In genomic region chr7:81299711-81300110, GRCh38 we compare ENCODE assay signal across 17 cellular contexts.
DNase-seq lines count a peak whose midpoint lies in the region; ATAC-seq, FAIRE-seq and TF ChIP-seq lines count a peak whose summit lies in the region.
"Had no signal": no experiment of that assay in that cellular context is flagged by ENCODE, and none has a peak within 500 bp of the region (broad histone marks: within the 10 kb centered on the region; RNA-seq: fewer than 3 reads in every experiment).

No MANE protein-coding gene starts in this region.

- in situ Hi-C loops in IMR-90 (cut with MboI; ENCODE audit: low sequenced_read_pairs): no loop called here

- H3K36me3 ChIP-seq in IMR-90 (ENCODE audit: control insufficient read depth, insufficient read depth, low read length) (no peaks in the 10 kb centered on the region), astrocyte (ENCODE audit: insufficient read depth, low read length) (no peaks in the 10 kb centered on the region), hepatocyte (replicated peaks; ENCODE audit: insufficient read depth, low read depth) (no peaks in the 10 kb centered on the region), smooth muscle cell (ENCODE audit: low read depth) (no peaks in the 10 kb centered on the region), tibial nerve (no peaks in the 10 kb centered on the region), thyroid gland (no peaks in the 10 kb centered on the region)
- H3K36me3 ChIP-seq: pancreas, Peyer's patch, thoracic aorta had no signal

- no peaks in the 10 kb centered on the region for H3K9me1 ChIP-seq in IMR-90 (ENCODE audit: insufficient read depth, low read length)

- no peak for TF ChIP-seq CTCF in IMR-90 (conservative IDR thresholded peaks at IDR 0.05; ENCODE audit: low read depth, low read length)
- TF ChIP-seq CTCF in astrocyte (IDR thresholded peaks at IDR 0.05; ENCODE audit: insufficient read depth, low read depth, low read length): no peak
- TF ChIP-seq CTCF in hepatocyte (IDR thresholded peaks at IDR 0.05; ENCODE audit: poor library complexity): no peak
- no peak for TF ChIP-seq CTCF in smooth muscle cell (IDR thresholded peaks at IDR 0.05; ENCODE audit: borderline replicate concordance, insufficient read depth, poor library complexity, severe bottlenecking)
- no peak for TF ChIP-seq CTCF in tibial nerve (IDR thresholded peaks at IDR 0.05)
- TF ChIP-seq CTCF in thyroid gland (IDR thresholded peaks at IDR 0.05): no peak

- CTCF ChIA-PET in IMR-90 (lab: Yijun Ruan, JAX): no interaction called here

- H2AFZ ChIP-seq in IMR-90 (replicated peaks; ENCODE audit: low read length, poor library complexity) (no peak overlapping the region), astrocyte (ENCODE audit: low read depth, low read length) (no peak overlapping the region), hepatocyte (no peak overlapping the region), smooth muscle cell (ENCODE audit: low read depth) (no peak overlapping the region)

- no peaks in the 10 kb centered on the region for H3F3A ChIP-seq in smooth muscle cell (ENCODE audit: low read depth)

- no peak for TF ChIP-seq RAD21 in IMR-90 (IDR thresholded peaks at IDR 0.05; ENCODE audit: low read length)

- no peak for TF ChIP-seq EP300 in tibial nerve (IDR thresholded peaks at IDR 0.05)

- H2BK15ac ChIP-seq in IMR-90 (ENCODE audit: low read depth, low read length): 0 out of 3 replicates have a peak overlapping the region, but pooled peaks have one; percentile 22

- H3K27me3 ChIP-seq in IMR-90 (ENCODE audit: control insufficient read depth, insufficient read depth, low read length) (peaks cover 7% of the 10 kb centered on the region), astrocyte (ENCODE audit: insufficient read depth, low read length) (peaks cover 9% of the 10 kb centered on the region), hepatocyte (no peaks in the 10 kb centered on the region), smooth muscle cell (ENCODE audit: low read depth) (no peaks in the 10 kb centered on the region), tibial nerve (no peaks in the 10 kb centered on the region), thyroid gland (no peaks in the 10 kb centered on the region)
- H3K27me3 ChIP-seq: body of pancreas, pancreas, Peyer's patch had no signal

- no peak overlapping the region for H4K91ac ChIP-seq in IMR-90 (ENCODE audit: insufficient read depth, low read depth, low read length)

- H3K79me1 ChIP-seq in IMR-90 (ENCODE audit: low read depth in 1 of 2, low read length in 2 of 2): no peaks in the 10 kb centered on the region

- H3K27ac Mint-ChIP-seq in astrocyte (ENCODE audit: unreplicated experiment): peak overlapping the region; percentile 97
- H3K27ac Mint-ChIP-seq: activated naive CD4-positive, alpha-beta T cell treated with anti-CD3 and anti-CD28 coated beads, Interleukin-2, amount 50 U/mL, for 24 hours; B cell had no signal

- intact Hi-C loops in IMR-90 (cut with micrococcal nuclease): loop anchor here (5.0 kb wide), 1 partner anchor 382 kb away; the partner anchor contains the start of gene SEMA3C
- intact Hi-C loops in thyroid gland (cut with DNase I): no loop called here

- no peak overlapping the region for H4K8ac ChIP-seq in IMR-90 (ENCODE audit: low read depth in 2 of 2, low read length in 2 of 2)

- FAIRE-seq in astrocyte (lab: Jason Lieb, UNC): no peak
- FAIRE-seq: pancreas had no signal

- POLR2A ChIA-PET in IMR-90 (lab: Charles Lee; ENCODE audit: unreplicated experiment): no interaction called here

- H2AK9ac ChIP-seq in IMR-90 (replicated peaks; ENCODE audit: low read depth, low read length, poor library complexity): no peak overlapping the region

- H3K4me2 ChIP-seq in IMR-90 (ENCODE audit: low read depth, low read length) (peak overlapping the region; percentile 39; the same call in 1 of the 2 replicates), astrocyte (ENCODE audit: low read length) (peak overlapping the region; percentile 39), hepatocyte (peak overlapping the region; percentile 27), smooth muscle cell (peak overlapping the region; percentile 75)

- H3K9me2 ChIP-seq in hepatocyte (replicated peaks; ENCODE audit: insufficient read depth): no peaks in the 10 kb centered on the region

- dilution Hi-C loops in IMR-90 (cut with HindIII; ENCODE audit: low sequenced_read_pairs, unreplicated experiment): no loop called here

- no peak overlapping the region for H3K14ac ChIP-seq in IMR-90 (replicated peaks; ENCODE audit: low read depth, low read length)

- H4K5ac ChIP-seq in IMR-90 (ENCODE audit: low read depth, low read length): no peak overlapping the region

- no peak overlapping the region for H3K4ac ChIP-seq in IMR-90 (ENCODE audit: low read depth, low read length)

- no peaks in the 10 kb centered on the region for H4K20me1 ChIP-seq in IMR-90 (ENCODE audit: insufficient read depth, low read length)
- H4K20me1 ChIP-seq in astrocyte (ENCODE audit: insufficient read depth, low read length): no peaks in the 10 kb centered on the region
- no peaks in the 10 kb centered on the region for H4K20me1 ChIP-seq in hepatocyte (ENCODE audit: insufficient read depth, poor library complexity, severe bottlenecking)
- H4K20me1 ChIP-seq in smooth muscle cell (ENCODE audit: low read depth): no peaks in the 10 kb centered on the region

- H3K18ac ChIP-seq in IMR-90 (ENCODE audit: low read depth, low read length): peak overlapping the region; percentile 33; the same call in 1 of the 2 replicates

- no TSS peak for BruUV-seq in IMR-90 (replicated peaks; lab: Mats Ljungman, UMichigan)

- H3K23ac ChIP-seq in IMR-90 (ENCODE audit: low read depth, low read length): no peak overlapping the region

- no peaks in the 10 kb centered on the region for H3K36me3 Mint-ChIP-seq in astrocyte (ENCODE audit: low read depth, unreplicated experiment)
- H3K36me3 Mint-ChIP-seq: activated naive CD4-positive, alpha-beta T cell treated with anti-CD3 and anti-CD28 coated beads, Interleukin-2, amount 50 U/mL, for 24 hours had no signal

- H3K4me1 Mint-ChIP-seq in astrocyte (ENCODE audit: low read depth, unreplicated experiment): peaks cover 23% of the 10 kb centered on the region
- H3K4me1 Mint-ChIP-seq: activated naive CD4-positive, alpha-beta T cell treated with anti-CD3 and anti-CD28 coated beads, Interleukin-2, amount 50 U/mL, for 24 hours; B cell had no signal

- 0 out of 2 replicates have a peak overlapping the region, but pooled peaks have one; percentile 13 for H2BK20ac ChIP-seq in IMR-90 (ENCODE audit: low read depth, low read length)

- no peaks in the 10 kb centered on the region for H3K79me2 ChIP-seq in astrocyte (ENCODE audit: insufficient read depth, low read length)
- no peaks in the 10 kb centered on the region for H3K79me2 ChIP-seq in hepatocyte
- H3K79me2 ChIP-seq in smooth muscle cell (ENCODE audit: low read depth): no peaks in the 10 kb centered on the region

- H3K9ac ChIP-seq in IMR-90 (ENCODE audit: low read depth, low read length) (no peak overlapping the region), astrocyte (ENCODE audit: low read length) (no peak overlapping the region), smooth muscle cell (ENCODE audit: low read depth) (no peak overlapping the region)

- peaks cover 3% of the 10 kb centered on the region for H3K9me3 Mint-ChIP-seq in astrocyte (ENCODE audit: unreplicated experiment)
- H3K9me3 Mint-ChIP-seq: activated naive CD4-positive, alpha-beta T cell treated with anti-CD3 and anti-CD28 coated beads, Interleukin-2, amount 50 U/mL, for 24 hours had no signal

- no peaks in the 10 kb centered on the region for H3K27me3 Mint-ChIP-seq in astrocyte (ENCODE audit: low read depth, unreplicated experiment)
- H3K27me3 Mint-ChIP-seq: activated naive CD4-positive, alpha-beta T cell treated with anti-CD3 and anti-CD28 coated beads, Interleukin-2, amount 50 U/mL, for 24 hours; B cell had no signal

- H3K27ac ChIP-seq in IMR-90 (ENCODE audit: insufficient read depth, low read length) (no peak overlapping the region), astrocyte (ENCODE audit: low read depth, low read length) (peak overlapping the region; percentile 34), hepatocyte (peak overlapping the region; percentile 1), smooth muscle cell (ENCODE audit: low read depth) (peak overlapping the region; percentile 84), tibial nerve (peak overlapping the region in 1 of 4 donors; percentile 8), thyroid gland (no peak overlapping the region)
- H3K27ac ChIP-seq: body of pancreas, pancreas, Peyer's patch, thoracic aorta had no signal

- ATAC-seq in IMR-90 (ENCODE audit: low read depth): no peak; the same call in 1 of the 2 replicates
- no peak for ATAC-seq in GM21360 (IDR thresholded peaks at IDR 0.05; ENCODE audit: unreplicated experiment)
- ATAC-seq in HG03139 (IDR thresholded peaks at IDR 0.05; ENCODE audit: unreplicated experiment): no peak

- no peak overlapping the region for H3K4me3 ChIP-seq in IMR-90 (ENCODE audit: insufficient read depth, low read depth, low read length)
- H3K4me3 ChIP-seq in astrocyte (ENCODE audit: insufficient read depth, low read depth, low read length): no peak overlapping the region
- no peak overlapping the region for H3K4me3 ChIP-seq in hepatocyte
- H3K4me3 ChIP-seq in smooth muscle cell: no peak overlapping the region
- H3K4me3 ChIP-seq in tibial nerve: no peak overlapping the region
- H3K4me3 ChIP-seq in thyroid gland (replicated peaks in 1 of 3): no peak overlapping the region
- H3K4me3 ChIP-seq: body of pancreas, pancreas, Peyer's patch, thoracic aorta had no signal

- no peak for TF ChIP-seq POLR2A in IMR-90 (IDR thresholded peaks at IDR 0.05; ENCODE audit: low read depth, low read length)
- no peak for TF ChIP-seq POLR2A in tibial nerve (IDR thresholded peaks at IDR 0.05)
- no peak for TF ChIP-seq POLR2A in thyroid gland (IDR thresholded peaks at IDR 0.05)

- WGBS in IMR-90 (ENCODE audit: extremely low coverage in 2 of 2, insufficient read length in 1 of 2), 2 experiments: no CpG with 5 or more reads among the region's 3 CpGs
- 72% methylated on average over 3 of the region's 3 CpGs for WGBS in hepatocyte (ENCODE audit: low lambda C conversion rate, missing lambda C conversion rate)
- 77% methylated on average over 3 of the region's 3 CpGs for WGBS in smooth muscle cell (ENCODE audit: low lambda C conversion rate)
- whole genome bisulfite sequencing in tibial nerve, 2 donors: 41 to 49% methylated on average over 3 of the region's 3 CpGs
- WGBS in thyroid gland, 2 donors: 70 to 72% methylated on average over 3 of the region's 3 CpGs

- no peak overlapping the region for H2BK120ac ChIP-seq in IMR-90 (ENCODE audit: low read depth, low read length)

- H2AK5ac ChIP-seq in IMR-90 (ENCODE audit: low read depth, low read length): 0 out of 2 replicates have a peak overlapping the region, but pooled peaks have one; percentile 5

- no peaks in the 10 kb centered on the region for H3K4me1 ChIP-seq in IMR-90 (ENCODE audit: control insufficient read depth, insufficient read depth, low read length)
- peaks cover 19% of the 10 kb centered on the region for H3K4me1 ChIP-seq in astrocyte (ENCODE audit: insufficient read depth, low read length)
- peaks cover 18% of the 10 kb centered on the region for H3K4me1 ChIP-seq in hepatocyte (ENCODE audit: insufficient read depth)
- H3K4me1 ChIP-seq in smooth muscle cell (ENCODE audit: low read depth): peaks cover 4% of the 10 kb centered on the region
- H3K4me1 ChIP-seq in tibial nerve: peaks cover 0 to 17% (median 0%) of the 10 kb centered on the region in 4 donors
- peaks cover 0 to 3% of the 10 kb centered on the region in 2 donors for H3K4me1 ChIP-seq in thyroid gland
- H3K4me1 ChIP-seq: body of pancreas, pancreas, Peyer's patch had no signal

- no peaks in the 10 kb centered on the region for H3K9me3 ChIP-seq in IMR-90 (ENCODE audit: control insufficient read depth, insufficient read depth, low read length)
- H3K9me3 ChIP-seq in astrocyte (ENCODE audit: insufficient read depth, low read depth, low read length): no peaks in the 10 kb centered on the region
- H3K9me3 ChIP-seq in hepatocyte (ENCODE audit: low read depth): no peaks in the 10 kb centered on the region
- no peaks in the 10 kb centered on the region for H3K9me3 ChIP-seq in smooth muscle cell (replicated peaks; ENCODE audit: low read depth)
- no peaks in the 10 kb centered on the region for H3K9me3 ChIP-seq in tibial nerve
- no peaks in the 10 kb centered on the region for H3K9me3 ChIP-seq in thyroid gland
- H3K9me3 ChIP-seq: body of pancreas, pancreas, Peyer's patch, thoracic aorta had no signal

- DNase-seq in IMR-90 (peak; percentile 10), astrocyte (ENCODE audit: low read depth) (peak; percentile 37), hepatocyte (ENCODE audit: low spot score) (no peak), smooth muscle cell (lab: John Stamatoyannopoulos, UW; ENCODE audit: unreplicated experiment) (no peak), tibial nerve (ENCODE audit: low spot score in 2 of 2) (no peak), thyroid gland (no peak)
- DNase-seq: left colon, NCI-H1048, NCI-H526 treated with DMSO at 0.1 percent for 48 hours, pancreas, Peyer's patch had no signal

- H3K4me3 Mint-ChIP-seq in astrocyte (ENCODE audit: unreplicated experiment): no peak overlapping the region
- H3K4me3 Mint-ChIP-seq: activated naive CD4-positive, alpha-beta T cell treated with anti-CD3 and anti-CD28 coated beads, Interleukin-2, amount 50 U/mL, for 24 hours; B cell had no signal

- no peak overlapping the region for H3K56ac ChIP-seq in IMR-90 (ENCODE audit: extremely low read depth, insufficient read depth, low read length)

- H2BK5ac ChIP-seq in IMR-90 (ENCODE audit: low read depth, low read length, poor library complexity, severe bottlenecking): no peak overlapping the region

Comparison
In these comparisons a context has a peak if more than half of its experiments do, and no peak if none do; other contexts are left out.
1. DNase-seq: peak in IMR-90 (single experiment) and astrocyte (single experiment); none in hepatocyte (single experiment), smooth muscle cell (single experiment), tibial nerve (0 of 2) and thyroid gland (0 of 2).
2. H3K27ac ChIP-seq: peak in astrocyte (single experiment), hepatocyte (single experiment) and smooth muscle cell (single experiment); none in IMR-90 (single experiment) and thyroid gland (0 of 3).
3. Peak in every context shown above with its lines, with median percentiles within 50 percentile points of each other: H3K4me2 ChIP-seq.